8 cellular contexts compared by ENCODE assay signal in genomic region chr3:5188419-5189405, GRCh38. TPM values are rescaled to one million over a fixed set of nuclear protein-coding genes. Genes with fewer than 3 reads are reported as not detected.
DNase-seq lines count a peak whose midpoint lies in the region; ATAC-seq, FAIRE-seq and TF ChIP-seq lines count a peak whose summit lies in the region.

No MANE protein-coding gene starts in this region.

- H3K36me3 Mint-ChIP-seq in T-helper 1 cell treated with Interleukin-12 subunit alpha and Interleukin-12 subunit beta and Interleukin-4 antibody, amounts not matched to agents 30 μg/mL and 1 μg/mL, for 36 hours (ENCODE audit: low read depth), result peaks cover 42% of the 10 kb centered on the region

- no peak for TF ChIP-seq CTCF in brain microvascular endothelial cell (IDR thresholded peaks at IDR 0.05; ENCODE audit: low read depth, low read length, missing control alignments)
- TF ChIP-seq CTCF in left lung (IDR thresholded peaks at IDR 0.05), result no peak

- no peaks in the 10 kb centered on the region for H3K27me3 Mint-ChIP-seq in T-helper 1 cell treated with Interleukin-12 subunit alpha and Interleukin-12 subunit beta and Interleukin-4 antibody, amounts not matched to agents 30 μg/mL and 1 μg/mL, for 36 hours (ENCODE audit: low read depth)

- DNase-seq in Caki2 (ENCODE audit: low read depth) (peak; percentile 53), HTR-8/SVneo (ENCODE audit: insufficient read length, low spot score) (no peak), brain microvascular endothelial cell (no peak), left lung (peak in 1 of 2 donors; percentile 81)
- DNase-seq in stimulated activated CD8-positive, alpha-beta memory T cell treated with anti-CD3 and anti-CD28 coated beads, Interleukin-7, amount 100 ng/mL, for 4 hours (ENCODE audit: low read depth in 2 of 2), result peak; percentile 35 to 54

- peak; percentile 23 for FAIRE-seq in HTR-8/SVneo (lab: Jason Lieb, UNC)

- H3K4me3 ChIP-seq in brain microvascular endothelial cell (ENCODE audit: low read depth, low read length), result peak overlapping the region; percentile 86
- H3K4me3 ChIP-seq in left lung, result peak overlapping the region; percentile 89 to 97

- H3K27ac Mint-ChIP-seq in T-helper 1 cell treated with Interleukin-12 subunit alpha and Interleukin-12 subunit beta and Interleukin-4 antibody, amounts not matched to agents 30 μg/mL and 1 μg/mL, for 36 hours, result peak overlapping the region; percentile 97

- in situ Hi-C loops in Caki2 (cut with HindIII; ENCODE audit: low pct_unique_long_range_greater_than_20kb, low sequenced_read_pairs), result no loop called here
- in situ Hi-C loops in brain microvascular endothelial cell (cut with HindIII; ENCODE audit: low pct_ligation_motif_present, low sequenced_read_pairs), result no loop called here

- intact Hi-C loops in left lung (cut with DNase I), result no loop called here

- no peaks in the 10 kb centered on the region for H3K9me3 ChIP-seq in left lung

- peaks cover 44% of the 10 kb centered on the region for H3K4me1 Mint-ChIP-seq in T-helper 1 cell treated with Interleukin-12 subunit alpha and Interleukin-12 subunit beta and Interleukin-4 antibody, amounts not matched to agents 30 μg/mL and 1 μg/mL, for 36 hours (ENCODE audit: low read depth)

- peaks cover 18 to 78% of the 10 kb centered on the region in 2 donors for H3K4me1 ChIP-seq in left lung

- ATAC-seq in left lung, result peak; percentile 44
- ATAC-seq in HG03460 (IDR thresholded peaks at IDR 0.05; ENCODE audit: unreplicated experiment), result no peak
- ATAC-seq in GM21390 (IDR thresholded peaks at IDR 0.05; ENCODE audit: unreplicated experiment), result no peak

- H3K9me3 Mint-ChIP-seq in T-helper 1 cell treated with Interleukin-12 subunit alpha and Interleukin-12 subunit beta and Interleukin-4 antibody, amounts not matched to agents 30 μg/mL and 1 μg/mL, for 36 hours, result no peaks in the 10 kb centered on the region

- H3K4me3 Mint-ChIP-seq in T-helper 1 cell treated with Interleukin-12 subunit alpha and Interleukin-12 subunit beta and Interleukin-4 antibody, amounts not matched to agents 30 μg/mL and 1 μg/mL, for 36 hours, result peak overlapping the region; percentile 90

- H3K36me3 ChIP-seq in brain microvascular endothelial cell (replicated peaks) (peaks cover under 1% of the 10 kb centered on the region), left lung (no peaks in the 10 kb centered on the region)

- H3K27me3 ChIP-seq in brain microvascular endothelial cell (replicated peaks), result no peaks in the 10 kb centered on the region
- no peaks in the 10 kb centered on the region for H3K27me3 ChIP-seq in left lung

- peak overlapping the region; percentile 73 for H3K27ac ChIP-seq in brain microvascular endothelial cell
- H3K27ac ChIP-seq in left lung, result peak overlapping the region; percentile 97 to 100

RNA-seq across cellular contexts. Expression of gene EDEM1, which starts 1.2 kb away (rescaled TPM):
- 13.6 and 15.9 TPM in 2 replicates for total RNA-seq in Caki2 (2014; rRNA removed; shearing (Covaris generic); ENCODE audit: low replicate concordance)
- 100 to 1,000 TPM; 103 to 104 TPM for total RNA-seq in left lung

Comparison
In these comparisons a context has a peak if more than half of its experiments do, and no peak if none do; other contexts are left out.
1. DNase-seq: peak in Caki2 (single experiment) and stimulated activated CD8-positive, alpha-beta memory T cell treated with anti-CD3 and anti-CD28 coated beads, Interleukin-7, amount 100 ng/mL, for 4 hours (2 of 2); none in HTR-8/SVneo (single experiment) and brain microvascular endothelial cell (single experiment).